Comparison of ENCODE assay signal across 19 cellular contexts in the genomic region with DNA sequence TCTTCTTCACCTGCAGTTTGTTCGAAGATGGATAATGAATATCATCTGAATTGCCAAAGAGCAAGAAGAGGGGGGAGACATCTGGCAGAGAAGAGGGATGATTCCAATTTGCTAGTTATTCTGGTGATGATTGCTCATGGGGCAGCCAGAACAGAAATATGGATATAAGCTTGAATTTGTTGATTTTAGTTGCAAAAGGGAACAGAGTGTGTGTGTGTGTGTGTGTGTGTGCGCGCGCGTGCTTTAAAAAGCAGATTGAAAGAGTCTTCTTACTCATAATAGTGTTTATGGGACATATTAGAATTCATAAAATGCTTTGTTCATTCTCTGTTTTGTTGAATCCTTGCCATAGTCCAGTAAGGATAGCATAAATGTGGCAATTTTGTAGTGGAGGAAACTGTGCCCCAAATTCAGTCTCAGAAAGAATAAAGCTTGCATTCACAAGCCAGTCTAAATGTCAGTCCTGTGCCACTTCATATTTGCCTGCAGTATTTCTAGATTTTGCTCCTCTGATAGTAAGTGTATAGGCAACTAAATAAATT.
"Had no signal": no experiment of that assay in that cellular context is flagged by ENCODE, and none has a peak within 500 bp of the region (broad histone marks: within the 10 kb centered on the region; RNA-seq: fewer than 3 reads in every experiment).

No MANE protein-coding gene starts in this region.

- H3K27me3 ChIP-seq: dorsolateral prefrontal cortex, esophagus squamous epithelium, foreskin keratinocyte, gastrocnemius medialis, heart right ventricle, left lung had no signal

- H3K4me1 ChIP-seq: foreskin keratinocyte, gastrocnemius medialis, lower lobe of right lung had no signal

- DNase-seq: dermis blood vessel endothelial cell; dorsolateral prefrontal cortex; effector CD4-positive, alpha-beta T cell; effector memory CD4-positive, alpha-beta T cell; esophagus squamous epithelium; foreskin keratinocyte; gastrocnemius medialis; glutamatergic neuron; head of caudate nucleus; heart right ventricle; hippocampal formation; left cardiac atrium; left lung; left ventricle myocardium superior; lower lobe of right lung; mesenchymal stem cell; mucosa of descending colon; naive B cell had no signal

- H3K27ac ChIP-seq: coronary artery, dorsolateral prefrontal cortex, esophagus squamous epithelium, foreskin keratinocyte, gastrocnemius medialis, heart right ventricle, left lung, lower lobe of right lung had no signal

- H3K4me3 ChIP-seq: coronary artery, dorsolateral prefrontal cortex, esophagus squamous epithelium, gastrocnemius medialis, heart right ventricle, left lung, lower lobe of right lung, mucosa of descending colon had no signal

- H3K9me3 ChIP-seq: gastrocnemius medialis, lower lobe of right lung had no signal

- H3K36me3 ChIP-seq: esophagus squamous epithelium, gastrocnemius medialis, heart right ventricle, left lung, lower lobe of right lung had no signal
